ENCODE assay signal across 12 cellular contexts in genomic region chr1:8217809-8218208, GRCh38.
A peak's percentile ranks its signal among the peaks of the same experiment; 100 is the strongest.
DNase-seq lines count a peak whose midpoint lies in the region; ATAC-seq lines count a peak whose summit lies in the region.
"Had no signal": no experiment of that assay in that cellular context is flagged by ENCODE, and none has a peak within 500 bp of the region (broad histone marks: within the 10 kb centered on the region; RNA-seq: fewer than 3 reads in every experiment).

No MANE protein-coding gene starts in this region.

- H3K27me3 ChIP-seq in CD4-positive, alpha-beta memory T cell (ENCODE audit: insufficient read depth, low read length), result peaks cover 6% of the 10 kb centered on the region

- no peaks in the 10 kb centered on the region for H3K36me3 Mint-ChIP-seq in CD4-positive, alpha-beta memory T cell
- peaks cover 2% of the 10 kb centered on the region for H3K36me3 Mint-ChIP-seq in T-helper 17 cell (ENCODE audit: low read depth)

- DNase-seq in CD4-positive, alpha-beta memory T cell, result no peak
- DNase-seq in T-helper 17 cell (no peak), sciatic nerve (ENCODE audit: low spot score) (no peak)
- DNase-seq in stimulated activated naive CD4-positive, alpha-beta T cell treated with Interleukin-2 at 50 U/mL for 16 hours (lab: John Stamatoyannopoulos, UW), result no peak
- no peak for DNase-seq in activated CD4-positive, alpha-beta T cell treated with anti-CD3 and anti-CD28 coated beads for 48 hours
- DNase-seq: activated gamma-delta T cell treated with Interleukin-2 at 50 U/mL for 16 hours, DND-41 had no signal

- no peaks in the 10 kb centered on the region for H3K9me3 Mint-ChIP-seq in CD4-positive, alpha-beta memory T cell
- H3K9me3 Mint-ChIP-seq: neural crest cell had no signal

- peaks cover 9 to 13% of the 10 kb centered on the region in 2 donors for H3K27me3 Mint-ChIP-seq in CD4-positive, alpha-beta memory T cell
- peaks cover 45% of the 10 kb centered on the region for H3K27me3 Mint-ChIP-seq in T-helper 17 cell

- H3K4me1 ChIP-seq in CD4-positive, alpha-beta memory T cell (ENCODE audit: insufficient read depth, low read length), result no peaks in the 10 kb centered on the region

- peaks cover 0 to 9% (median 4%) of the 10 kb centered on the region in 4 donors for H3K4me1 Mint-ChIP-seq in CD4-positive, alpha-beta memory T cell
- peaks cover 7% of the 10 kb centered on the region for H3K4me1 Mint-ChIP-seq in T-helper 17 cell

- intact Hi-C loops in CD4-positive, alpha-beta memory T cell (cut with micrococcal nuclease), result loop anchor here (5.0 to 10.0 kb wide), 2 partner anchors 66 to 183 kb away; no protein-coding TSS in a partner anchor
- intact Hi-C loops in sciatic nerve (cut with DNase I), result no loop called here

- POLR2A ChIA-PET in CD4-positive, alpha-beta memory T cell (lab: Charles Lee; ENCODE audit: partially characterized antibody), result interaction anchor here (0.9 kb wide), 1 partner anchor 105 kb away, joined by 3 read pairs; no protein-coding TSS in a partner anchor

- H3K27ac ChIP-seq in CD4-positive, alpha-beta memory T cell (ENCODE audit: low read depth, low read length), result no peak overlapping the region

- CTCF ChIA-PET in CD4-positive, alpha-beta memory T cell (lab: Charles Lee; ENCODE audit: partially characterized antibody), result no interaction called here

- ATAC-seq in T-helper 17 cell (no peak), sciatic nerve (peak; percentile 2), HG02678 (IDR thresholded peaks at IDR 0.05; ENCODE audit: unreplicated experiment) (no peak), GM21381 (IDR thresholded peaks at IDR 0.05; ENCODE audit: unreplicated experiment) (no peak)
- ATAC-seq: SK-N-SH treated with all-trans-retinoic acid at 6 μM for 48 hours had no signal

- no peaks in the 10 kb centered on the region for H3K36me3 ChIP-seq in CD4-positive, alpha-beta memory T cell (ENCODE audit: insufficient read depth, low read length)

- H3K4me3 ChIP-seq in CD4-positive, alpha-beta memory T cell (ENCODE audit: low read length in 2 of 2), result peak overlapping the region in 1 of 2 donors; percentile 28
- H3K4me3 ChIP-seq in iPS-11a (ENCODE audit: low read depth, low read length), result peak overlapping the region; percentile 6

- H3K27ac Mint-ChIP-seq in CD4-positive, alpha-beta memory T cell, result peak overlapping the region in 1 of 7 donors; percentile 35
- H3K27ac Mint-ChIP-seq in T-helper 17 cell, result no peak overlapping the region

- no peaks in the 10 kb centered on the region for H3K9me3 ChIP-seq in CD4-positive, alpha-beta memory T cell (ENCODE audit: control insufficient read depth in 1 of 2, low read length in 2 of 2)
- no peaks in the 10 kb centered on the region for H3K9me3 ChIP-seq in T-helper 17 cell (ENCODE audit: control insufficient read depth, low read length, poor library complexity, severe bottlenecking)

- peak overlapping the region; percentile 39 to 82 (median 62) for H3K4me3 Mint-ChIP-seq in CD4-positive, alpha-beta memory T cell
- H3K4me3 Mint-ChIP-seq in T-helper 17 cell, result peak overlapping the region; percentile 56
- H3K4me3 Mint-ChIP-seq: neural crest cell had no signal
